21 cellular contexts compared by ENCODE assay signal in the genomic region with DNA sequence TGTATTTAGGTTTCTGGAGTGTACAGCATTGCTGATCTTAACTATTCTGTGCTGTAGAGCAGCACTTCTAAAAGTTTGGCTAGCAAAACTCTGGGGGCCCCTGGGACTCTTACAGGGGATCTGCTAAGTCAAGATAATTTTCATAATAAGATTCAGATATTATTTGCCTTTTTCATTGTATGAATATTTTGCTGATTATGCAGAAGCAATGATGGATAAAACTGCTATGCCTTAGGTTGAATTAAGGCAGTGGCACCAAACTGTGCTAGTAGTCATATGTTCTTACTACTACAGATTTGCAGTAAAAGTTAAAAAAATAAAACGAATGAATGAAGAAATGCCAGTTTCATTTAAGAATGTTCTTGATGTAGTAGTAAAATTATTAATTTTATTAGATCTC.
DNase-seq lines count a peak whose midpoint lies in the region; ATAC-seq, FAIRE-seq and TF ChIP-seq lines count a peak whose summit lies in the region.
"Had no signal": no experiment of that assay in that cellular context is flagged by ENCODE, and none has a peak within 500 bp of the region (broad histone marks: within the 10 kb centered on the region; RNA-seq: fewer than 3 reads in every experiment).

No MANE protein-coding gene starts in this region.

- H3K27ac Mint-ChIP-seq in activated T-cell treated with anti-CD3 and anti-CD28 coated beads, Interleukin-2, amount 50 U/mL, for 24 hours: no peak overlapping the region
- H3K27ac Mint-ChIP-seq: B cell; CD4-positive, alpha-beta T cell; CD8-positive, alpha-beta T cell had no signal

- H3K27me3 ChIP-seq in IMR-90 (ENCODE audit: control insufficient read depth, insufficient read depth, low read length) (no peaks in the 10 kb centered on the region), K562 (ENCODE audit: control insufficient read depth in 2 of 2, insufficient read depth in 2 of 2, low read length in 2 of 2) (no peaks in the 10 kb centered on the region)
- H3K27me3 ChIP-seq: BLaER1 treated with 17β-estradiol and CSF1 and Interleukin-3, amounts not matched to agents 10 nM and 100 nM had no signal

- no peak for ATAC-seq in A549
- no peak for ATAC-seq in IMR-90 (ENCODE audit: low read depth)
- ATAC-seq in K562: no peak
- ATAC-seq: CD8-positive, alpha-beta T cell had no signal

- in situ Hi-C loops in IMR-90 (cut with MboI; ENCODE audit: low sequenced_read_pairs) (no loop called here), K562 (cut with MboI) (no loop called here)

- H4K8ac ChIP-seq in IMR-90 (ENCODE audit: low read depth in 2 of 2, low read length in 2 of 2): no peak overlapping the region

- H3K27me3 Mint-ChIP-seq in activated T-cell treated with anti-CD3 and anti-CD28 coated beads, Interleukin-2, amount 50 U/mL, for 24 hours: no peaks in the 10 kb centered on the region
- H3K27me3 Mint-ChIP-seq: B cell; CD4-positive, alpha-beta T cell had no signal

- no peaks in the 10 kb centered on the region for H3K4me1 ChIP-seq in A549
- no peaks in the 10 kb centered on the region for H3K4me1 ChIP-seq in IMR-90 (ENCODE audit: control insufficient read depth, insufficient read depth, low read length)
- no peaks in the 10 kb centered on the region for H3K4me1 ChIP-seq in K562 (replicated peaks in 1 of 2; ENCODE audit: control insufficient read depth in 2 of 2, insufficient read depth in 2 of 2, low read length in 2 of 2)
- H3K4me1 ChIP-seq: BLaER1 treated with 17β-estradiol and CSF1 and Interleukin-3, amounts not matched to agents 10 nM and 100 nM; Caco-2 had no signal

- H3K36me3 ChIP-seq in IMR-90 (ENCODE audit: control insufficient read depth, insufficient read depth, low read length) (no peaks in the 10 kb centered on the region), K562 (ENCODE audit: control insufficient read depth, insufficient read depth, low read length) (no peaks in the 10 kb centered on the region)
- H3K36me3 ChIP-seq: BLaER1 treated with 17β-estradiol and CSF1 and Interleukin-3, amounts not matched to agents 10 nM and 100 nM had no signal

- H4K91ac ChIP-seq in IMR-90 (ENCODE audit: insufficient read depth, low read depth, low read length): no peak overlapping the region

- H2AK9ac ChIP-seq in IMR-90 (replicated peaks; ENCODE audit: low read depth, low read length, poor library complexity): no peak overlapping the region

- TF ChIP-seq CTCF in A549 (IDR thresholded peaks at IDR 0.05) (no peak), IMR-90 (conservative IDR thresholded peaks at IDR 0.05; ENCODE audit: low read depth, low read length) (no peak), K562 (IDR thresholded peaks at IDR 0.05 in 2 of 3, conservative IDR thresholded peaks at IDR 0.05 in 1 of 3; ENCODE audit: insufficient read depth in 2 of 3, low read depth in 1 of 3, low read length in 3 of 3) (no peak)

- H2BK20ac ChIP-seq in IMR-90 (ENCODE audit: low read depth, low read length): no peak overlapping the region

- H2BK5ac ChIP-seq in IMR-90 (ENCODE audit: low read depth, low read length, poor library complexity, severe bottlenecking): no peak overlapping the region

- H3K4me2 ChIP-seq in A549 (no peak overlapping the region), IMR-90 (ENCODE audit: low read depth, low read length) (no peak overlapping the region), K562 (ENCODE audit: insufficient read depth, low read length) (no peak overlapping the region)
- H3K4me2 ChIP-seq: BLaER1 treated with 17β-estradiol and CSF1 and Interleukin-3, amounts not matched to agents 10 nM and 100 nM had no signal

- H3K18ac ChIP-seq in IMR-90 (ENCODE audit: low read depth, low read length): no peak overlapping the region

- POLR2A ChIA-PET in A549 (lab: Yijun Ruan, JAX) (no interaction called here), IMR-90 (lab: Charles Lee; ENCODE audit: unreplicated experiment) (no interaction called here), K562 (lab: Yijun Ruan, JAX) (no interaction called here)

- intact Hi-C loops in IMR-90 (cut with micrococcal nuclease): no loop called here
- intact Hi-C loops in K562 (cut with micrococcal nuclease): no loop called here

- dilution Hi-C loops in IMR-90 (cut with HindIII; ENCODE audit: low sequenced_read_pairs, unreplicated experiment): no loop called here

- H3K4ac ChIP-seq in IMR-90 (ENCODE audit: low read depth, low read length): no peak overlapping the region

- H3K23ac ChIP-seq in IMR-90 (ENCODE audit: low read depth, low read length): no peak overlapping the region

- FAIRE-seq in A549 (lab: Jason Lieb, UNC): no peak
- FAIRE-seq in K562 (lab: Jason Lieb, UNC): no peak
- FAIRE-seq in GM12892 (lab: Jason Lieb, UNC): no peak
- FAIRE-seq: D721Med, G401.6, GM12891, GM18507, GM19239 had no signal

- H3K9me3 ChIP-seq in A549 (no peaks in the 10 kb centered on the region), IMR-90 (ENCODE audit: control insufficient read depth, insufficient read depth, low read length) (no peaks in the 10 kb centered on the region), K562 (replicated peaks; ENCODE audit: control insufficient read depth, insufficient read depth, low read depth, low read length) (no peaks in the 10 kb centered on the region)
- H3K9me3 ChIP-seq: Caco-2 had no signal

- H3K36me3 Mint-ChIP-seq in activated T-cell treated with anti-CD3 and anti-CD28 coated beads, Interleukin-2, amount 50 U/mL, for 24 hours (ENCODE audit: low read depth): no peaks in the 10 kb centered on the region
- H3K36me3 Mint-ChIP-seq: CD8-positive, alpha-beta T cell had no signal

- no peaks in the 10 kb centered on the region for H3K79me1 ChIP-seq in IMR-90 (ENCODE audit: low read depth in 1 of 2, low read length in 2 of 2)

- TF ChIP-seq EP300 in A549 (IDR thresholded peaks at IDR 0.05) (no peak), K562 (IDR thresholded peaks at IDR 0.05; ENCODE audit: low read length) (no peak)

- 2% methylated on average over 1 of the region's 1 CpG for WGBS in A549 (ENCODE audit: missing lambda C conversion rate)
- no CpG with 5 or more reads among the region's 1 CpG for WGBS in IMR-90 (ENCODE audit: extremely low coverage in 2 of 2, insufficient read length in 1 of 2), 2 experiments
- WGBS in K562 (ENCODE audit: insufficient coverage, low coverage, missing lambda C conversion rate): 9% methylated on average over 1 of the region's 1 CpG

- no peak for TF ChIP-seq RAD21 in A549 (conservative IDR thresholded peaks at IDR 0.05 in 1 of 2, IDR thresholded peaks at IDR 0.05 in 1 of 2)
- TF ChIP-seq RAD21 in IMR-90 (IDR thresholded peaks at IDR 0.05; ENCODE audit: low read length): no peak
- no peak for TF ChIP-seq RAD21 in K562 (CRISPR knock-in tag; conservative IDR thresholded peaks at IDR 0.05 in 1 of 2, IDR thresholded peaks at IDR 0.05 in 1 of 2)

- H3K4me3 ChIP-seq in A549 (no peak overlapping the region), IMR-90 (ENCODE audit: insufficient read depth, low read depth, low read length) (no peak overlapping the region), K562 (no peak overlapping the region)
- H3K4me3 ChIP-seq: BLaER1 treated with 17β-estradiol and CSF1 and Interleukin-3, amounts not matched to agents 10 nM and 100 nM had no signal

- no peak overlapping the region for H3K9ac ChIP-seq in IMR-90 (ENCODE audit: low read depth, low read length)
- H3K9ac ChIP-seq in K562 (ENCODE audit: insufficient read depth in 1 of 2, low read depth in 2 of 2, low read length in 2 of 2): no peak overlapping the region
- H3K9ac ChIP-seq: BLaER1 treated with 17β-estradiol and CSF1 and Interleukin-3, amounts not matched to agents 10 nM and 100 nM had no signal

- H3K14ac ChIP-seq in IMR-90 (replicated peaks; ENCODE audit: low read depth, low read length): no peak overlapping the region

- H4K20me1 ChIP-seq in IMR-90 (ENCODE audit: insufficient read depth, low read length) (no peaks in the 10 kb centered on the region), K562 (replicated peaks; ENCODE audit: control insufficient read depth, insufficient read depth, low read length) (no peaks in the 10 kb centered on the region)
- H4K20me1 ChIP-seq: BLaER1 treated with 17β-estradiol and CSF1 and Interleukin-3, amounts not matched to agents 10 nM and 100 nM had no signal

- peaks cover 9% of the 10 kb centered on the region for H3K9me3 Mint-ChIP-seq in activated T-cell treated with anti-CD3 and anti-CD28 coated beads, Interleukin-2, amount 50 U/mL, for 24 hours

- TF ChIP-seq POLR2A in A549 (IDR thresholded peaks at IDR 0.05; ENCODE audit: low read length) (no peak), IMR-90 (IDR thresholded peaks at IDR 0.05; ENCODE audit: low read depth, low read length) (no peak), K562 (conservative IDR thresholded peaks at IDR 0.05) (no peak), GM12892 (IDR thresholded peaks at IDR 0.05; ENCODE audit: low read depth, low read length) (no peak)

- no peak overlapping the region for H2AFZ ChIP-seq in IMR-90 (replicated peaks; ENCODE audit: low read length, poor library complexity)
- no peak overlapping the region for H2AFZ ChIP-seq in K562 (ENCODE audit: low read depth, low read length)

- H2BK15ac ChIP-seq in IMR-90 (ENCODE audit: low read depth, low read length): no peak overlapping the region

- H3K9me1 ChIP-seq in IMR-90 (ENCODE audit: insufficient read depth, low read length) (no peaks in the 10 kb centered on the region), K562 (ENCODE audit: control insufficient read depth, insufficient read depth, low read length) (no peaks in the 10 kb centered on the region)

- H4K5ac ChIP-seq in IMR-90 (ENCODE audit: low read depth, low read length): no peak overlapping the region

- no peaks in the 10 kb centered on the region for H3K79me2 ChIP-seq in K562 (ENCODE audit: control insufficient read depth, insufficient read depth, low read length)

- no peak overlapping the region for H3K56ac ChIP-seq in IMR-90 (ENCODE audit: extremely low read depth, insufficient read depth, low read length)

- H2BK120ac ChIP-seq in IMR-90 (ENCODE audit: low read depth, low read length): no peak overlapping the region

- DNase-seq in A549 (ENCODE audit: low read depth in 1 of 2, low spot score in 1 of 2) (no peak), IMR-90 (no peak), K562 (ENCODE audit: extremely low read depth in 1 of 4, low spot score in 3 of 4) (no peak), GM12892 (ENCODE audit: insufficient read length) (no peak)
- DNase-seq in activated T-cell treated with anti-CD3 and anti-CD28 coated beads, Interleukin-2, amount 50 U/mL, for 24 hours: no peak
- DNase-seq: 8988T; AML-193; Caco-2; Calu3; CD4-positive, alpha-beta T cell; CD8-positive, alpha-beta T cell; DMS79 treated with DMSO at 0.1 percent for 48 hours; GF-D8 had no signal

- H2AK5ac ChIP-seq in IMR-90 (ENCODE audit: low read depth, low read length): no peak overlapping the region

- no peak overlapping the region for H3K4me3 Mint-ChIP-seq in activated T-cell treated with anti-CD3 and anti-CD28 coated beads, Interleukin-2, amount 50 U/mL, for 24 hours
- H3K4me3 Mint-ChIP-seq: B cell; CD4-positive, alpha-beta T cell; CD8-positive, alpha-beta T cell had no signal

- BruUV-seq in IMR-90 (replicated peaks; lab: Mats Ljungman, UMichigan) (no TSS peak), K562 (replicated peaks; lab: Mats Ljungman, UMichigan) (no TSS peak)

- CTCF ChIA-PET in A549 (lab: Yijun Ruan, JAX): no interaction called here
- CTCF ChIA-PET in IMR-90 (lab: Yijun Ruan, JAX): interaction anchor here (0.8 kb wide), 1 partner anchor 316 kb away, joined by 3 read pairs; no protein-coding TSS in a partner anchor
- CTCF ChIA-PET in K562 (lab: Yijun Ruan, JAX; ENCODE audit: low intra/inter-chr PET ratio): no interaction called here

- no peaks in the 10 kb centered on the region for H3K4me1 Mint-ChIP-seq in activated T-cell treated with anti-CD3 and anti-CD28 coated beads, Interleukin-2, amount 50 U/mL, for 24 hours (ENCODE audit: low read depth)
- H3K4me1 Mint-ChIP-seq: B cell had no signal

- H3K27ac ChIP-seq in A549: no peak overlapping the region
- no peak overlapping the region for H3K27ac ChIP-seq in IMR-90 (ENCODE audit: insufficient read depth, low read length)
- no peak overlapping the region for H3K27ac ChIP-seq in K562 (ENCODE audit: extremely low read depth, low read depth, low read length)
- H3K27ac ChIP-seq: BLaER1 treated with 17β-estradiol and CSF1 and Interleukin-3, amounts not matched to agents 10 nM and 100 nM; C4-2B had no signal

Comparison
In these comparisons a context has a peak if more than half of its experiments do, and no peak if none do; other contexts are left out.
1. Of the 35 proteins assayed by ChIP-seq in both K562 and A549: peak only in K562: none; only in A549: MAFK; in both: none; in neither: 34.